Comparison of ENCODE assay signal across 8 cellular contexts in genomic region chr11:2301631-2302272, GRCh38. TPM values are rescaled to one million over a fixed set of nuclear protein-coding genes. Genes with fewer than 3 reads are reported as not detected.
DNase-seq lines count a peak whose midpoint lies in the region; ATAC-seq and TF ChIP-seq lines count a peak whose summit lies in the region.

C11orf21 (minus strand) TSS chr11:2301918; CDS start chr11:2301808, 110 bp downstream.
TSPAN32 (plus strand) TSS chr11:2302013; CDS start chr11:2302150, 137 bp downstream.

- no peaks in the 10 kb centered on the region for H3K9me2 ChIP-seq in SK-N-SH

- peak within 1 kb of the TSS; percentile 82 for H3K4me3 ChIP-seq in CD8-positive, alpha-beta T cell (ENCODE audit: low read depth, low read length)
- no peak within 1 kb of the TSS for H3K4me3 ChIP-seq in fibroblast of the aortic adventitia (ENCODE audit: low read depth, low read length)
- no peak within 1 kb of the TSS for H3K4me3 ChIP-seq in SK-N-SH (ENCODE audit: low read depth in 2 of 2, low read length in 1 of 2)

- TF ChIP-seq RAD21 in SK-N-SH (IDR thresholded peaks at IDR 0.05; ENCODE audit: low read length), result no peak

- H3K4me3 Mint-ChIP-seq in CD8-positive, alpha-beta T cell, result peak within 1 kb of the TSS; percentile 91
- H3K4me3 Mint-ChIP-seq in activated CD4-positive, alpha-beta T cell treated with anti-CD3 and anti-CD28 coated beads for 36 hours, result peak within 1 kb of the TSS; percentile 81

- H3K4me1 ChIP-seq in CD8-positive, alpha-beta T cell (ENCODE audit: insufficient read depth, low read length), result peaks cover 69% of the 10 kb centered on the region
- H3K4me1 ChIP-seq in SK-N-SH (ENCODE audit: control insufficient read depth in 1 of 2, insufficient read depth in 2 of 2, low read depth in 1 of 2, low read length in 1 of 2), result peaks cover 12 to 45% of the 10 kb centered on the region in 2 experiments; a peak in 3 of 4 replicates

- peaks cover 74% of the 10 kb centered on the region for H3K4me1 Mint-ChIP-seq in CD8-positive, alpha-beta T cell (ENCODE audit: low read depth)
- peaks cover 51% of the 10 kb centered on the region for H3K4me1 Mint-ChIP-seq in activated CD4-positive, alpha-beta T cell treated with anti-CD3 and anti-CD28 coated beads for 36 hours

- H3K27ac Mint-ChIP-seq in CD8-positive, alpha-beta T cell, result peak within 1 kb of the TSS; percentile 93
- H3K27ac Mint-ChIP-seq in activated CD4-positive, alpha-beta T cell treated with anti-CD3 and anti-CD28 coated beads for 36 hours, result peak within 1 kb of the TSS; percentile 87

- intact Hi-C loops in CD8-positive, alpha-beta T cell (cut with DNase I, micrococcal nuclease), result loop anchor here in 1 of 2 experiments (2.0 to 5.0 kb wide), 3 partner anchors 75 to 583 kb away; partner anchors contain the start of genes CD81 and CDKN1C
- intact Hi-C loops in activated CD4-positive, alpha-beta T cell treated with anti-CD3 and anti-CD28 coated beads for 36 hours (cut with DNase I, micrococcal nuclease), result loop anchor here in 1 of 2 experiments (1.0 to 2.0 kb wide), 4 partner anchors 32 to 115 kb away; partner anchors contain the start of gene TSSC4

- peak within 1 kb of the TSS; percentile 57 for H3K27ac ChIP-seq in CD8-positive, alpha-beta T cell (ENCODE audit: low read depth, low read length)
- peak within 1 kb of the TSS in 1 of 2 experiments; percentile 69; a peak in 1 of 4 replicates for H3K27ac ChIP-seq in SK-N-SH (ENCODE audit: low read depth in 2 of 2, low read length in 1 of 2)

- H3K36me3 ChIP-seq in CD8-positive, alpha-beta T cell (ENCODE audit: insufficient read depth, low read length), result peaks cover 6% of the 10 kb centered on the region
- no peaks in the 10 kb centered on the region for H3K36me3 ChIP-seq in SK-N-SH (replicated peaks in 1 of 2; ENCODE audit: control insufficient read depth in 1 of 2, insufficient read depth in 2 of 2, low read length in 1 of 2)

- CTCF ChIA-PET in CD8-positive, alpha-beta T cell (lab: Charles Lee), result interaction anchor here (1.0 to 9.8 kb wide), 8 partner anchors 101 to 713 kb away, joined by 3 to 338 read pairs (median 18); no protein-coding TSS in a partner anchor
- CTCF ChIA-PET in activated CD4-positive, alpha-beta T cell treated with anti-CD3 and anti-CD28 coated beads for 36 hours (lab: Charles Lee), result interaction anchor here (1.4 to 6.7 kb wide), 2 partner anchors 107 to 118 kb away, joined by 3 to 102 read pairs; no protein-coding TSS in a partner anchor
- CTCF ChIA-PET in SK-N-SH (lab: Yijun Ruan, JAX), result interaction anchor here (0.6 to 13.9 kb wide), 7 partner anchors 32 to 231 kb away, joined by 3 to 318 read pairs (median 5); partner anchors contain the start of gene TSSC4

- H2AFZ ChIP-seq in SK-N-SH (ENCODE audit: low read depth), result no peak within 1 kb of the TSS

- no peaks in the 10 kb centered on the region for H3K9me3 Mint-ChIP-seq in CD8-positive, alpha-beta T cell
- no peaks in the 10 kb centered on the region for H3K9me3 Mint-ChIP-seq in activated CD4-positive, alpha-beta T cell treated with anti-CD3 and anti-CD28 coated beads for 36 hours (ENCODE audit: low read depth)

- TF ChIP-seq CTCF in CD8-positive, alpha-beta T cell (IDR thresholded peaks at IDR 0.05), result no peak
- no peak for TF ChIP-seq CTCF in fibroblast of the aortic adventitia (IDR thresholded peaks at IDR 0.05; ENCODE audit: insufficient read depth, low read length)
- TF ChIP-seq CTCF in SK-N-SH (IDR thresholded peaks at IDR 0.05), result no peak

- no peaks in the 10 kb centered on the region for H4K20me1 ChIP-seq in SK-N-SH (ENCODE audit: insufficient read depth)

- H3K9me3 ChIP-seq in CD8-positive, alpha-beta T cell (ENCODE audit: low read length), result no peaks in the 10 kb centered on the region
- H3K9me3 ChIP-seq in SK-N-SH, result no peaks in the 10 kb centered on the region

- WGBS in SK-N-SH (ENCODE audit: low lambda C conversion rate), result 64% methylated on average over 11 of the region's 16 CpGs

- peak in 6 of 7 experiments; percentile 48 to 85 (median 58) for DNase-seq in CD8-positive, alpha-beta T cell
- DNase-seq in HK-2 (ENCODE audit: unreplicated experiment), result peak; percentile 53
- DNase-seq in activated CD4-positive, alpha-beta T cell treated with anti-CD3 and anti-CD28 coated beads for 36 hours, result peak; percentile 77
- peak; percentile 17 for DNase-seq in fibroblast of the aortic adventitia (ENCODE audit: low read depth)
- DNase-seq in stimulated activated CD4-positive, alpha-beta T cell treated with anti-CD3 and anti-CD28 coated beads, Interleukin-12 subunit alpha, Interleukin-12 subunit beta, amount 100 ng/mL, for 48 hours (ENCODE audit: low read depth in 2 of 3, low spot score in 1 of 3), result peak in 2 of 3 donors; percentile 9 to 38
- no peak for DNase-seq in SHP77 treated with DMSO at 0.1 percent for 48 hours (lab: John Stamatoyannopoulos, UW)
- no peak for DNase-seq in AG08396 (ENCODE audit: low spot score)
- DNase-seq in SK-N-SH, result no peak

- H3K27me3 Mint-ChIP-seq in CD8-positive, alpha-beta T cell (ENCODE audit: low read depth), result no peaks in the 10 kb centered on the region
- H3K27me3 Mint-ChIP-seq in activated CD4-positive, alpha-beta T cell treated with anti-CD3 and anti-CD28 coated beads for 36 hours, result no peaks in the 10 kb centered on the region

- H3K27me3 ChIP-seq in CD8-positive, alpha-beta T cell (ENCODE audit: insufficient read depth, low read length), result no peaks in the 10 kb centered on the region
- H3K27me3 ChIP-seq in SK-N-SH (ENCODE audit: insufficient read depth), result no peaks in the 10 kb centered on the region

- POLR2A ChIA-PET in CD8-positive, alpha-beta T cell (lab: Charles Lee), result interaction anchor here (0.8 to 6.4 kb wide), 9 partner anchors 8 to 118 kb away, joined by 3 to 48 read pairs (median 9); partner anchors contain the start of gene TSSC4
- POLR2A ChIA-PET in activated CD4-positive, alpha-beta T cell treated with anti-CD3 and anti-CD28 coated beads for 36 hours (lab: Charles Lee), result interaction anchor here (1.0 kb wide), 1 partner anchor 75 kb away, joined by 3 read pairs; no protein-coding TSS in a partner anchor
- POLR2A ChIA-PET in SK-N-SH (lab: Yijun Ruan, JAX), result interaction anchor here (1.2 kb wide), 1 partner anchor 10 kb away, joined by 4 read pairs; no protein-coding TSS in a partner anchor

- H3K9ac ChIP-seq in SK-N-SH, result no peak within 1 kb of the TSS

- peaks cover 22% of the 10 kb centered on the region for H3K36me3 Mint-ChIP-seq in CD8-positive, alpha-beta T cell
- H3K36me3 Mint-ChIP-seq in activated CD4-positive, alpha-beta T cell treated with anti-CD3 and anti-CD28 coated beads for 36 hours (ENCODE audit: low read depth), result no peaks in the 10 kb centered on the region

- no peaks in the 10 kb centered on the region for H3K79me2 ChIP-seq in SK-N-SH (ENCODE audit: insufficient read depth)

- peak; percentile 33 for ATAC-seq in CD8-positive, alpha-beta T cell
- peak; percentile 71 for ATAC-seq in activated CD4-positive, alpha-beta T cell treated with anti-CD3 and anti-CD28 coated beads for 36 hours

- H3F3A ChIP-seq in SK-N-SH (replicated peaks; ENCODE audit: insufficient read depth), result peaks cover 4% of the 10 kb centered on the region

- TF ChIP-seq EP300 in SK-N-SH (IDR thresholded peaks at IDR 0.05; ENCODE audit: borderline replicate concordance in 1 of 2, low read depth in 1 of 2, low read length in 1 of 2), result no peak

- no peak within 1 kb of the TSS for H3K4me2 ChIP-seq in SK-N-SH

TF ChIP-seq in SK-N-SH, 30 proteins besides CTCF, POLR2A, EP300 and RAD21:
- no peak for TF ChIP-seq SMC3 (IDR thresholded peaks at IDR 0.05; ENCODE audit: low read depth, low read length)
- no peak for TF ChIP-seq YY1 (IDR thresholded peaks at IDR 0.05; ENCODE audit: low read depth)
- no peak for TF ChIP-seq FOXM1 (IDR thresholded peaks at IDR 0.05; ENCODE audit: low read depth)
- TF ChIP-seq MAX (IDR thresholded peaks at IDR 0.05; ENCODE audit: low read depth), result no peak
- TF ChIP-seq RFX5 (IDR thresholded peaks at IDR 0.05; ENCODE audit: low read length), result no peak
- no peak for TF ChIP-seq FOXJ3 (CRISPR knock-in tag; IDR thresholded peaks at IDR 0.05)
- TF ChIP-seq ELF1 (IDR thresholded peaks at IDR 0.05), result no peak
- no peak for TF ChIP-seq SIN3A (IDR thresholded peaks at IDR 0.05; ENCODE audit: borderline replicate concordance, low read depth, low read length)
TF ChIP-seq in SK-N-SH: peak in this region for 0.

RNA-seq across cellular contexts. Expression of gene C11orf21, which starts in this region (rescaled TPM):
- total RNA-seq in CD8-positive, alpha-beta T cell, result 10 to 100 TPM; 38.2 to 40.2 TPM
- total RNA-seq in activated CD4-positive, alpha-beta T cell treated with anti-CD3 and anti-CD28 coated beads for 36 hours, result 1 to 10 TPM; 6.7 to 8.3 TPM
- total RNA-seq in fibroblast of the aortic adventitia (ENCODE audit: low replicate concordance), result not detected in 2 replicates
- polyA plus RNA-seq in SK-N-SH (2012; rRNA removed), result 0.03 and 0.06 TPM in 2 replicates
- polyA plus RNA-seq in SK-N-SH (2012; cell fraction: cytosol; rRNA removed), result 0.05 TPM in 1 of 2 replicates, not detected in the other
- 0.09 and 0.20 TPM in 2 replicates for polyA plus RNA-seq in SK-N-SH (2012; cell fraction: nucleus; rRNA removed)

RNA-seq across cellular contexts. Expression of gene TSPAN32, which starts in this region (rescaled TPM):
- total RNA-seq in CD8-positive, alpha-beta T cell, result 100 to 1,000 TPM; 145 to 147 TPM
- total RNA-seq in activated CD4-positive, alpha-beta T cell treated with anti-CD3 and anti-CD28 coated beads for 36 hours, result 1 to 10 TPM; 6.0 to 7.6 TPM
- under 0.01 and 0.33 TPM in 2 replicates for total RNA-seq in fibroblast of the aortic adventitia (ENCODE audit: low replicate concordance)
- 0.12 and 0.18 TPM in 2 replicates for polyA plus RNA-seq in SK-N-SH (2012; rRNA removed)
- polyA plus RNA-seq in SK-N-SH (2012; cell fraction: cytosol; rRNA removed), result 0.13 and 0.17 TPM in 2 replicates
- 0.75 and 1.2 TPM in 2 replicates for polyA plus RNA-seq in SK-N-SH (2012; cell fraction: nucleus; rRNA removed)

Comparison
In these comparisons a context has a peak if more than half of its experiments do, and no peak if none do; other contexts are left out.
1. RNA of gene C11orf21 (total RNA-seq): 38.2 to 40.2 TPM in CD8-positive, alpha-beta T cell; 6.7 to 8.3 TPM in activated CD4-positive, alpha-beta T cell treated with anti-CD3 and anti-CD28 coated beads for 36 hours and not detected in fibroblast of the aortic adventitia; every median in the first group is over 4 times any median in the second.
2. RNA of gene TSPAN32 (total RNA-seq): 145 to 147 TPM in CD8-positive, alpha-beta T cell; 6.0 to 7.6 TPM in activated CD4-positive, alpha-beta T cell treated with anti-CD3 and anti-CD28 coated beads for 36 hours and under 0.01 to 0.33 TPM in fibroblast of the aortic adventitia; every median in the first group is over 10 times any median in the second.
3. Peak in DNase-seq in fibroblast of the aortic adventitia; RNA of the genes that start here not detected or under 1 TPM.
4. DNase-seq: peak in CD8-positive, alpha-beta T cell (6 of 7), HK-2 (single experiment), activated CD4-positive, alpha-beta T cell treated with anti-CD3 and anti-CD28 coated beads for 36 hours (single experiment) and stimulated activated CD4-positive, alpha-beta T cell treated with anti-CD3 and anti-CD28 coated beads, Interleukin-12 subunit alpha, Interleukin-12 subunit beta, amount 100 ng/mL, for 48 hours (2 of 3); none in SHP77 treated with DMSO at 0.1 percent for 48 hours (single experiment), AG08396 (single experiment) and SK-N-SH (single experiment).